In the genomic region with DNA sequence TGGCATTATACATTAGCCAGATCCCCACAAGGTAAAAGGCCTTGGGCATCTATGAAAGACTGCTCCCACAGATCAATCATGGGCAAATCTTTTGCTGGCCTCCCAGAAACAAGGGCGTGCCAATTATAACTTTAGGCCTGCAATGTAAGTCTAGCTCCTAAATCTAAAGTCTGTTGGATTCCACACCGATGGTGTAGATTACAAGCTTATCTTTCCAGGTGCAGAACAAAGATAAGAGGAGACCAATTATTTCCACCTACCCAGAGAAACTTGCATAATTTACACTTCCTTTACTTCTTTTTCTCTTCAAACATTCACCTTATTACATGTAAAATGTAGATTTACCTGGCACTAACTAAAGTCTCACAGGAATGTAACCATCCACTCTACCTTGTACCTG, we compare ENCODE assay signal across 9 cellular contexts.
"Had no signal": no experiment of that assay in that cellular context is flagged by ENCODE, and none has a peak within 500 bp of the region (broad histone marks: within the 10 kb centered on the region; RNA-seq: fewer than 3 reads in every experiment).

No MANE protein-coding gene starts in this region.

- H3K9me3 ChIP-seq: HAP-1 had no signal

- ATAC-seq: HCT116, HepG2 had no signal

- H2AFZ ChIP-seq: GM23248 had no signal

- H3K9me3 Mint-ChIP-seq: HFFc6 had no signal

- H3K27ac ChIP-seq: GM23248, HL-60 had no signal

- H3K9ac ChIP-seq: GM23248 had no signal

- H3K4me3 Mint-ChIP-seq: HFFc6, IgD-negative memory B cell had no signal

- H3K36me3 Mint-ChIP-seq: IgD-negative memory B cell had no signal

- H3K27ac Mint-ChIP-seq: HFFc6, IgD-negative memory B cell had no signal

- H3K27me3 Mint-ChIP-seq: IgD-negative memory B cell had no signal

- H3K36me3 ChIP-seq: HAP-1 had no signal

- DNase-seq: GM23248, GOT3, H7, HFFc6 had no signal

- H3K4me3 ChIP-seq: GM23248, HAP-1 had no signal

- FAIRE-seq: HepG2 had no signal

- H3K4me1 ChIP-seq: HAP-1 had no signal
